In the genomic region with DNA sequence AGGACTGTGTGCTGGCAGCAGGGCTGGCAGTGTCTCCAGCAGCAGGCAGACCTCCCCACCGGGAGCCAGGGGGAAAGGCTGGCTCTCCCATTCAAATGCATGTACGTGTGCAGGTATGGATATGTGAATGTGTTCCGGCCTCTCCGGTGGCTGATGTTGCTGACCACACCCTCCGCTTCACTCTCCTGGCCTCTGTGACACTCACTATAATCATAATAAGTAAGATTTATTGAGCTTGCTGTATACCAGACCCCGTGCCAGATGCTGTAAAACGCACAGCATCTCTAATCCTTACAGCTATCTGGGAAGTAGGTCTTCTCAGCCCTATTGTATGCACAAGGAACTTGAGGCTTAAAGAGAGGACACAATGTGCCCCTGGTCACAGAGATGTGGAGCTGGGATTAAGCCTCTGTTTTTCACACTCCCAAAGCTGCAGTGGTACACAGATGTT, we compare ENCODE assay signal across 21 cellular contexts. TPM values are rescaled to one million over a fixed set of nuclear protein-coding genes. Genes with fewer than 3 reads are reported as not detected.
DNase-seq lines count a peak whose midpoint lies in the region; ATAC-seq and TF ChIP-seq lines count a peak whose summit lies in the region.
"Had no signal": no experiment of that assay in that cellular context is flagged by ENCODE, and none has a peak within 500 bp of the region (broad histone marks: within the 10 kb centered on the region; RNA-seq: fewer than 3 reads in every experiment).

No MANE protein-coding gene starts in this region.

- CTCF ChIA-PET in Panc1 (lab: Charles Lee), result interaction anchor here (0.6 kb wide), 1 partner anchor 122 kb away, joined by 3 read pairs; no protein-coding TSS in a partner anchor

- H3K27me3 ChIP-seq in Panc1 (ENCODE audit: control insufficient read depth, insufficient read depth, low read length) (no peaks in the 10 kb centered on the region), colonic mucosa (no peaks in the 10 kb centered on the region), stomach (no peaks in the 10 kb centered on the region)
- H3K27me3 ChIP-seq: cardiac muscle cell, tibial artery had no signal

- POLR2A ChIA-PET in Panc1 (lab: Charles Lee), result no interaction called here

- H3K4me1 ChIP-seq in Panc1 (ENCODE audit: control insufficient read depth, insufficient read depth, low read length) (no peaks in the 10 kb centered on the region), colonic mucosa (no peaks in the 10 kb centered on the region), stomach (peaks cover 0 to 18% (median 5%) of the 10 kb centered on the region in 4 donors)
- H3K4me1 ChIP-seq: tibial artery had no signal

- WGBS in stomach, 5 donors, result 76 to 86% (median 83%) methylated on average over 5 to 7 of the region's 7 CpGs

- H3K9me3 ChIP-seq in Panc1 (ENCODE audit: control insufficient read depth, insufficient read depth, low read depth, low read length) (no peaks in the 10 kb centered on the region), colonic mucosa (no peaks in the 10 kb centered on the region), stomach (no peaks in the 10 kb centered on the region)
- H3K9me3 ChIP-seq: tibial artery had no signal

- no peak for DNase-seq in Panc1 (ENCODE audit: low read depth, low spot score)
- peak; percentile 33 for DNase-seq in colonic mucosa
- DNase-seq in left kidney (ENCODE audit: low read depth, low spot score), result peak; percentile 10
- no peak for DNase-seq in stomach
- no peak for DNase-seq in GM10266 (ENCODE audit: extremely low spot score)
- no peak for DNase-seq in NCI-H1092 (lab: John Stamatoyannopoulos, UW)
- no peak for DNase-seq in cardiac septum (ENCODE audit: low spot score)
- DNase-seq: activated CD8-positive, alpha-beta memory T cell treated with anti-CD3 and anti-CD28 coated beads for 24 hours; activated naive CD8-positive, alpha-beta T cell treated with anti-CD3 and anti-CD28 coated beads, Interleukin-2, amount 50 U/mL, for 24 hours; Calu3; effector memory CD4-positive, alpha-beta T cell; Kasumi-1; naive B cell; NCI-H1417 treated with DMSO at 0.1 percent for 48 hours; NCI-H226; SHP77 treated with DMSO at 0.1 percent for 48 hours had no signal

- TF ChIP-seq POLR2A in stomach (IDR thresholded peaks at IDR 0.05), result no peak

- intact Hi-C loops in Panc1 (cut with micrococcal nuclease; ENCODE audit: unreplicated experiment) (no loop called here), colonic mucosa (cut with DNase I) (no loop called here), stomach (cut with DNase I; ENCODE audit: low total_unique reads) (no loop called here), cardiac septum (cut with DNase I) (no loop called here)

- H3K9ac ChIP-seq in colonic mucosa (ENCODE audit: low read depth in 2 of 2, low read length in 2 of 2), result no peak overlapping the region

- H3K27ac ChIP-seq in Panc1 (ENCODE audit: low read length) (no peak overlapping the region), colonic mucosa (no peak overlapping the region), stomach (peak overlapping the region in 3 of 5 donors; percentile 3 to 73 (median 32))
- H3K27ac ChIP-seq: cardiac muscle cell, tibial artery had no signal

- H3K4me3 ChIP-seq in Panc1 (ENCODE audit: low read depth in 2 of 2, low read length in 2 of 2) (no peak overlapping the region), colonic mucosa (no peak overlapping the region), stomach (no peak overlapping the region)
- H3K4me3 ChIP-seq: cardiac muscle cell, GM12878, tibial artery had no signal

- no TSS peak for BruUV-seq in Panc1 (replicated peaks; lab: Mats Ljungman, UMichigan)

- TF ChIP-seq CTCF in Panc1 (IDR thresholded peaks at IDR 0.05), result no peak
- no peak for TF ChIP-seq CTCF in colonic mucosa (IDR thresholded peaks at IDR 0.05)
- no peak for TF ChIP-seq CTCF in stomach (IDR thresholded peaks at IDR 0.05)
- TF ChIP-seq CTCF in GM10266 (IDR thresholded peaks at IDR 0.05; ENCODE audit: control insufficient read depth, insufficient read depth, low read depth, missing control alignments), result no peak

- 0 out of 2 replicates have a peak, but pooled peaks have one; percentile 17 for ATAC-seq in Panc1
- ATAC-seq: activated CD4-positive, CD25-positive, alpha-beta regulatory T cell treated with anti-CD3 and anti-CD28 coated beads, Interleukin-2, amount 50 U/mL, for 24 hours; activated naive CD8-positive, alpha-beta T cell treated with anti-CD3 and anti-CD28 coated beads, Interleukin-2, amount 50 U/mL, for 24 hours; GM12878; stimulated activated memory B cell treated with anti-CD40 and anti-IgM and Interleukin-4, amounts not matched to agents 10 μg/mL and 1 μg/mL and 100 μg/mL, for 72 hours had no signal

- H3K36me3 ChIP-seq in Panc1 (ENCODE audit: control insufficient read depth, insufficient read depth, low read length) (no peaks in the 10 kb centered on the region), colonic mucosa (no peaks in the 10 kb centered on the region), stomach (peaks cover 0 to 21% (median 0%) of the 10 kb centered on the region in 4 donors)
- H3K36me3 ChIP-seq: cardiac muscle cell had no signal

- in situ Hi-C loops in Panc1 (cut with HindIII; ENCODE audit: low pct_unique_long_range_greater_than_20kb, low sequenced_read_pairs), result no loop called here

- TF ChIP-seq EP300 in stomach (IDR thresholded peaks at IDR 0.05), result no peak

RNA-seq across cellular contexts. Expression of a gene that starts 20.5 kb away (rescaled TPM):
- total RNA-seq in Panc1 (2021; ENCODE audit: unreplicated experiment) (0.49 TPM), colonic mucosa (1 to 10 TPM; 5.1 to 8.3 TPM), stomach (1 to 10 TPM in 2 of 5 donors, not detected in 3; 1.2 to 4.0 TPM), cardiac septum (0.70 TPM)
- 0.35 TPM for polyA plus RNA-seq in Panc1 (2012; ENCODE audit: insufficient read length)
- 1 to 10 TPM in 1 of 3 donors, under 1 TPM in 1, not detected in 1; 0.44 to 4.8 TPM for polyA plus RNA-seq in stomach

RNA-seq across cellular contexts. Expression of a gene that starts 33.7 kb away (rescaled TPM):
- total RNA-seq in Panc1 (2021; ENCODE audit: unreplicated experiment) (40.0 TPM), colonic mucosa (10 to 100 TPM; 17.3 to 27.9 TPM), stomach (10 to 100 TPM in 3 of 5 donors, 1 to 10 TPM in 2; 6.2 to 54.5 (median 15.9) TPM), cardiac septum (60.6 TPM)
- polyA plus RNA-seq in Panc1 (2012; ENCODE audit: insufficient read length), result 25.0 TPM
- 10 to 100 TPM; 14.2 to 26.5 (median 22.6) TPM for polyA plus RNA-seq in stomach

RNA-seq across cellular contexts. Expression of a gene that starts 56.7 kb away (rescaled TPM):
- total RNA-seq in Panc1 (2021; ENCODE audit: unreplicated experiment) (76.0 TPM), colonic mucosa (10 to 100 TPM; 11.5 to 43.1 TPM), stomach (10 to 100 TPM in 4 of 5 donors, 1 to 10 TPM in 1; 6.4 to 93.2 (median 26.8) TPM), cardiac septum (15.5 TPM)
- 63.3 TPM for polyA plus RNA-seq in Panc1 (2012; ENCODE audit: insufficient read length)
- 10 to 100 TPM; 10.2 to 13.7 (median 11.6) TPM for polyA plus RNA-seq in stomach

Comparison
In these comparisons a context has a peak if more than half of its experiments do, and no peak if none do; other contexts are left out.
1. DNase-seq: peak in colonic mucosa (single experiment) and left kidney (single experiment); none in Panc1 (single experiment), stomach (single experiment), GM10266 (single experiment), NCI-H1092 (single experiment) and cardiac septum (single experiment).
2. H3K27ac ChIP-seq: peak in stomach (3 of 5); none in Panc1 (single experiment) and colonic mucosa (single experiment).